In genomic region chr1:113759341-113760101, GRCh38 we compare ENCODE assay signal across 8 cellular contexts.
DNase-seq lines count a peak whose midpoint lies in the region; ATAC-seq and TF ChIP-seq lines count a peak whose summit lies in the region.

Gene PHTF1, minus strand, starts transcription at chr1:113759486. Its CDS starts 783 bp downstream, at chr1:113758703.

- peak; percentile 95 for TF ChIP-seq POLR2A in GM18951 (IDR thresholded peaks at IDR 0.05; ENCODE audit: extremely low read depth, insufficient read depth, insufficient read length)

- peak within 1 kb of the TSS; percentile 84 for H3K4me3 ChIP-seq in AG10803 (ENCODE audit: low read length)
- H3K4me3 ChIP-seq in choroid plexus epithelial cell (ENCODE audit: low read depth, low read length), result peak within 1 kb of the TSS; percentile 84

- in situ Hi-C loops in GM18951 (cut with MboI; ENCODE audit: low sequenced_read_pairs, unreplicated experiment), result no loop called here

- TF ChIP-seq CTCF in AG10803 (conservative IDR thresholded peaks at IDR 0.05; ENCODE audit: low read length) (no peak), choroid plexus epithelial cell (conservative IDR thresholded peaks at IDR 0.05; ENCODE audit: low read depth, low read length) (no peak)

- DNase-seq in AG10803 (ENCODE audit: low read depth) (peak; percentile 78), NCI-H226 (peak; percentile 79), choroid plexus epithelial cell (ENCODE audit: low read depth) (peak; percentile 82), kidney tubule cell (ENCODE audit: low spot score) (peak; percentile 90)
- DNase-seq in activated CD4-positive, alpha-beta T cell treated with anti-CD3 and anti-CD28 coated beads for 1 hour, result peak; percentile 37
- DNase-seq in stimulated activated CD4-positive, alpha-beta T cell treated with anti-CD3 and anti-CD28 coated beads, Interleukin-1b, Interleukin-23, amount 100 ng/mL, for 24 hours (ENCODE audit: low read depth in 4 of 4, low spot score in 1 of 4), result peak in 3 of 4 experiments; percentile 15 to 45 (median 33)

- peak; percentile 80 for ATAC-seq in HG03159 (IDR thresholded peaks at IDR 0.05; ENCODE audit: unreplicated experiment)

Comparison
In these comparisons a context has a peak if more than half of its experiments do, and no peak if none do; other contexts are left out.
1. Peak in every context shown above with its lines: DNase-seq, ATAC-seq and H3K4me3 ChIP-seq.
2. DNase-seq: peak in every context shown above with its lines; median percentile 90 in kidney tubule cell; 82 in choroid plexus epithelial cell; 79 in NCI-H226; 78 in AG10803; 37 in activated CD4-positive, alpha-beta T cell treated with anti-CD3 and anti-CD28 coated beads for 1 hour; 33 in stimulated activated CD4-positive, alpha-beta T cell treated with anti-CD3 and anti-CD28 coated beads, Interleukin-1b, Interleukin-23, amount 100 ng/mL, for 24 hours.